In the genomic region with DNA sequence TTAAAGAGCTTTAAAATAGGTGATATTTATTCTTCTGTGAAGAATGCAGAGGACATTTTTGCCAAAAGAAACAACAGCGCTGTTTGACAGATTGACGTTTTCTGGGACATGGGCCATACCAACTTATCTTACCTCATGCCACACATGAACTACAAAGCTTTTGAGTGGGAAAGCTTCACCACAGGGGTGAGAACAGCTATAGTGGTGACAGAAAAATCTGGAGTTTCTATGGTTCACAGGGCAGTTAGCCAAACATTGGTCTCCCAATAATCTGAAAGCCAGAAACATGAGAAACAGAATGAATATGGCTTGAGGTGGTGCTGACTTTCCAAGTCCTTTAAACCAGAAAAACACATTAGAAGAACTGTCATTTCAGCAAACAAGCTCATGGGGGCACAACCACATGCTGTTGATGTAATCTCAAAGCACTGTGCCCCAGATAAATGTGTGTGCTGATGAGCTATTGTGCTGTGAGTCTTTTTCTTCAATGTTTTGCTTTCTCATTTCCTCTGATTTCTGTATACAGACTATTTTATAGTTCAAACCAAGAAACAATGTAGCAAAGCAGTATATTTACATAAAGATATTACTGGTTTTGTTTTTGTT, we compare ENCODE assay signal across 13 cellular contexts.
A peak's percentile ranks its signal among the peaks of the same experiment; 100 is the strongest.
DNase-seq lines count a peak whose midpoint lies in the region; ATAC-seq and TF ChIP-seq lines count a peak whose summit lies in the region.
"Had no signal": no experiment of that assay in that cellular context is flagged by ENCODE, and none has a peak within 500 bp of the region (broad histone marks: within the 10 kb centered on the region; RNA-seq: fewer than 3 reads in every experiment).

No MANE protein-coding gene starts in this region.

- H3K4me1 Mint-ChIP-seq in activated CD8-positive, alpha-beta T cell treated with anti-CD3 and anti-CD28 coated beads for 36 hours (ENCODE audit: low read depth): no peaks in the 10 kb centered on the region
- H3K4me1 Mint-ChIP-seq: stimulated activated memory B cell treated with anti-CD40 and anti-IgM and Interleukin-4, amounts not matched to agents 10 μg/mL and 1 μg/mL and 100 μg/mL, for 72 hours had no signal

- no peak for TF ChIP-seq CTCF in activated CD8-positive, alpha-beta T cell treated with anti-CD3 and anti-CD28 coated beads for 36 hours (IDR thresholded peaks at IDR 0.05)

- H3K9me3 Mint-ChIP-seq in activated CD8-positive, alpha-beta T cell treated with anti-CD3 and anti-CD28 coated beads for 36 hours: peaks cover 8% of the 10 kb centered on the region
- H3K9me3 Mint-ChIP-seq: activated T-cell treated with anti-CD3 and anti-CD28 coated beads, Interleukin-2, amount 50 U/mL, for 24 hours had no signal

- no peaks in the 10 kb centered on the region for H3K27me3 Mint-ChIP-seq in activated CD8-positive, alpha-beta T cell treated with anti-CD3 and anti-CD28 coated beads for 36 hours
- H3K27me3 Mint-ChIP-seq: activated T-cell treated with anti-CD3 and anti-CD28 coated beads, Interleukin-2, amount 50 U/mL, for 24 hours; stimulated activated memory B cell treated with anti-CD40 and anti-IgM and Interleukin-4, amounts not matched to agents 10 μg/mL and 1 μg/mL and 100 μg/mL, for 72 hours had no signal

- no peaks in the 10 kb centered on the region for H3K36me3 Mint-ChIP-seq in activated CD8-positive, alpha-beta T cell treated with anti-CD3 and anti-CD28 coated beads for 36 hours (ENCODE audit: low read depth)
- H3K36me3 Mint-ChIP-seq: stimulated activated memory B cell treated with anti-CD40 and anti-IgM and Interleukin-4, amounts not matched to agents 10 μg/mL and 1 μg/mL and 100 μg/mL, for 72 hours had no signal

- intact Hi-C loops in left ventricle myocardium superior (cut with micrococcal nuclease): no loop called here
- intact Hi-C loops in activated CD8-positive, alpha-beta T cell treated with anti-CD3 and anti-CD28 coated beads for 36 hours (cut with micrococcal nuclease): no loop called here

- ATAC-seq in left ventricle myocardium superior: peak; percentile 97
- ATAC-seq in activated CD8-positive, alpha-beta T cell treated with anti-CD3 and anti-CD28 coated beads for 36 hours: no peak
- ATAC-seq: stimulated activated memory B cell treated with anti-CD40 and anti-IgM and Interleukin-4, amounts not matched to agents 10 μg/mL and 1 μg/mL and 100 μg/mL, for 72 hours had no signal

- POLR2A ChIA-PET in activated CD8-positive, alpha-beta T cell treated with anti-CD3 and anti-CD28 coated beads for 36 hours (lab: Charles Lee): no interaction called here

- no peak overlapping the region for H3K27ac Mint-ChIP-seq in activated CD8-positive, alpha-beta T cell treated with anti-CD3 and anti-CD28 coated beads for 36 hours
- H3K27ac Mint-ChIP-seq: activated T-cell treated with anti-CD3 and anti-CD28 coated beads, Interleukin-2, amount 50 U/mL, for 24 hours; stimulated activated memory B cell treated with anti-CD40 and anti-IgM and Interleukin-4, amounts not matched to agents 10 μg/mL and 1 μg/mL and 100 μg/mL, for 72 hours had no signal

- no peak overlapping the region for H3K4me3 Mint-ChIP-seq in activated CD8-positive, alpha-beta T cell treated with anti-CD3 and anti-CD28 coated beads for 36 hours
- H3K4me3 Mint-ChIP-seq: activated T-cell treated with anti-CD3 and anti-CD28 coated beads, Interleukin-2, amount 50 U/mL, for 24 hours; stimulated activated memory B cell treated with anti-CD40 and anti-IgM and Interleukin-4, amounts not matched to agents 10 μg/mL and 1 μg/mL and 100 μg/mL, for 72 hours had no signal

- peak; percentile 6 for DNase-seq in COR-L47 (lab: John Stamatoyannopoulos, UW)
- peak; percentile 4 for DNase-seq in HuH-7 (ENCODE audit: low spot score)
- peak; percentile 97 for DNase-seq in astrocyte of the hippocampus (ENCODE audit: low read depth, low spot score)
- no peak for DNase-seq in left ventricle myocardium superior
- DNase-seq in SKM-1 (lab: John Stamatoyannopoulos, UW; ENCODE audit: unreplicated experiment): no peak
- DNase-seq in stimulated activated naive CD4-positive, alpha-beta T cell treated with Interleukin-2 at 50 U/mL for 16 hours (lab: John Stamatoyannopoulos, UW): no peak
- no peak for DNase-seq in hepatic stellate cell (ENCODE audit: low spot score)
- DNase-seq in activated CD8-positive, alpha-beta T cell treated with anti-CD3 and anti-CD28 coated beads for 36 hours: no peak
- DNase-seq: activated T-cell treated with anti-CD3 and anti-CD28 coated beads, Interleukin-2, amount 50 U/mL, for 24 hours; aorta; GOT3; nucleus accumbens had no signal

- CTCF ChIA-PET in activated CD8-positive, alpha-beta T cell treated with anti-CD3 and anti-CD28 coated beads for 36 hours (lab: Charles Lee): interaction anchor here (0.6 kb wide), 1 partner anchor 1825 kb away, joined by 3 read pairs; no protein-coding TSS in a partner anchor

Comparison
In these comparisons a context has a peak if more than half of its experiments do, and no peak if none do; other contexts are left out.
1. DNase-seq: peak in COR-L47 (single experiment), HuH-7 (single experiment) and astrocyte of the hippocampus (single experiment); none in left ventricle myocardium superior (single experiment), SKM-1 (single experiment), stimulated activated naive CD4-positive, alpha-beta T cell treated with Interleukin-2 at 50 U/mL for 16 hours (single experiment), hepatic stellate cell (single experiment) and activated CD8-positive, alpha-beta T cell treated with anti-CD3 and anti-CD28 coated beads for 36 hours (single experiment).